Comparison of ENCODE assay signal across 19 cellular contexts in the genomic region with DNA sequence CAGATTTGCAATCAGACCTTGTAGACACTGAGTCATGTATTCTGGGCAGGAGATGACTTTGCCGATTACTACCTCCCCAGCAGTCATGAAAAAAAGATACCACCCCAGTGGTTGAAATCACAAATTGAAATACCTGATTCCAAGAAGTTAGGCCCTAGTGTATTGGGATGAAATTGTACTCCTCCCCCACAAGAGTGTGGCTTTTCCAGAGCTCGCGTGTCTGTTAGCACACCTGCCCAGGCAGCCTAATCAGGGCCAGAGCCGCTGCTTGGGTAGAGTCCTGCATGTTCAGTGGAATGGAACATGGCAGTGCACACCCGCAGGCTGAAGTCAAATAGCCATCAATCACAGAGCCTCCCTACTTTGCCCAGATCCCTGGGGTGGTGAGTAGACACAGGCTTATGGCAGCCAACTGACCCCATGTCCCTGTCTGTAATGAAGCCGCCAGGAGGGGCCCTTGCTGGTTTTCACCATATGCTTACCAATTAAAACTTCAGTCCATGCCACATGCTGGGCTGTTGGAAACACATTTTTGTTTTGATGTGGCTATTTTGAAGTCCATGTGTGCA.
DNase-seq lines count a peak whose midpoint lies in the region; ATAC-seq and TF ChIP-seq lines count a peak whose summit lies in the region.
"Had no signal": no experiment of that assay in that cellular context is flagged by ENCODE, and none has a peak within 500 bp of the region (broad histone marks: within the 10 kb centered on the region; RNA-seq: fewer than 3 reads in every experiment).

No MANE protein-coding gene starts in this region.

- DNase-seq in Daoy (ENCODE audit: low read depth) (peak; percentile 13), NCI-H446 treated with DMSO at 0.1 percent for 48 hours (lab: John Stamatoyannopoulos, UW) (peak; percentile 49), esophagus muscularis mucosa (ENCODE audit: extremely low spot score) (no peak), retina (peak; percentile 49), ascending aorta (ENCODE audit: low spot score in 2 of 2) (no peak), right cardiac atrium (no peak)
- DNase-seq: activated CD4-positive, alpha-beta T cell treated with anti-CD3 and anti-CD28 coated beads, Interleukin-2, amount 10 ng/mL, durations not matched to agents 24 days and 14 days; activated naive CD8-positive, alpha-beta T cell treated with anti-CD3 and anti-CD28 coated beads for 36 hours; Calu3; hippocampal formation; islet precursor cell; NCI-H2107; NCI-H524 treated with DMSO at 0.1 percent for 48 hours; OCI-M1; SIG-M5; upper lobe of left lung had no signal

- no peaks in the 10 kb centered on the region for H3K9me3 ChIP-seq in esophagus muscularis mucosa
- no peaks in the 10 kb centered on the region for H3K9me3 ChIP-seq in ascending aorta
- H3K9me3 ChIP-seq in right cardiac atrium (ENCODE audit: control insufficient read depth, low read length): no peaks in the 10 kb centered on the region
- H3K9me3 ChIP-seq: neutrophil, upper lobe of left lung had no signal

- H3K4me3 ChIP-seq in esophagus muscularis mucosa (no peak overlapping the region), ascending aorta (no peak overlapping the region), right cardiac atrium (ENCODE audit: low read length) (no peak overlapping the region)
- H3K4me3 ChIP-seq: GM23338, upper lobe of left lung had no signal

- H3K4me1 ChIP-seq in esophagus muscularis mucosa: peaks cover 16 to 70% (median 45%) of the 10 kb centered on the region in 4 donors
- no peaks in the 10 kb centered on the region for H3K4me1 ChIP-seq in ascending aorta
- peaks cover 2% of the 10 kb centered on the region for H3K4me1 ChIP-seq in right cardiac atrium (ENCODE audit: control insufficient read depth, insufficient read depth, low read length)
- H3K4me1 ChIP-seq: upper lobe of left lung had no signal

- 86% methylated on average over 5 of the region's 6 CpGs for WGBS in esophagus muscularis mucosa
- WGBS in right cardiac atrium: 93% methylated on average over 6 of the region's 6 CpGs

- no peak for ATAC-seq in HG02588 (IDR thresholded peaks at IDR 0.05; ENCODE audit: unreplicated experiment)
- no peak for ATAC-seq in right cardiac atrium
- ATAC-seq: GM23338 had no signal

- TF ChIP-seq EP300 in esophagus muscularis mucosa (IDR thresholded peaks at IDR 0.05): no peak

- H3K27me3 ChIP-seq in esophagus muscularis mucosa (no peaks in the 10 kb centered on the region), ascending aorta (no peaks in the 10 kb centered on the region), right cardiac atrium (ENCODE audit: control insufficient read depth, insufficient read depth) (no peaks in the 10 kb centered on the region)
- H3K27me3 ChIP-seq: neutrophil, upper lobe of left lung had no signal

- no peak for TF ChIP-seq CTCF in esophagus muscularis mucosa (IDR thresholded peaks at IDR 0.05)
- no peak for TF ChIP-seq CTCF in ascending aorta (IDR thresholded peaks at IDR 0.05)

- H3K27ac ChIP-seq in esophagus muscularis mucosa (replicated peaks in 1 of 4) (peak overlapping the region; percentile 18 to 73 (median 41)), ascending aorta (no peak overlapping the region), right cardiac atrium (ENCODE audit: low read length) (no peak overlapping the region)
- H3K27ac ChIP-seq: neutrophil, upper lobe of left lung had no signal

- intact Hi-C loops in esophagus muscularis mucosa (cut with DNase I): no loop called here
- intact Hi-C loops in ascending aorta (cut with DNase I): no loop called here
- intact Hi-C loops in right cardiac atrium (cut with DNase I): no loop called here

- no peak for TF ChIP-seq POLR2A in esophagus muscularis mucosa (IDR thresholded peaks at IDR 0.05; ENCODE audit: low read depth)

- H3K36me3 ChIP-seq in esophagus muscularis mucosa (peaks cover 0 to 8% (median 0%) of the 10 kb centered on the region in 4 donors), ascending aorta (peaks cover 0 to 13% of the 10 kb centered on the region in 2 donors)
- H3K36me3 ChIP-seq: neutrophil, upper lobe of left lung had no signal

Comparison
In these comparisons a context has a peak if more than half of its experiments do, and no peak if none do; other contexts are left out.
1. DNase-seq: peak in Daoy (single experiment), NCI-H446 treated with DMSO at 0.1 percent for 48 hours (single experiment) and retina (single experiment); none in esophagus muscularis mucosa (single experiment), ascending aorta (0 of 2) and right cardiac atrium (0 of 3).
2. H3K27ac ChIP-seq: peak in esophagus muscularis mucosa (4 of 4); none in ascending aorta (0 of 2) and right cardiac atrium (single experiment).